In genomic region chr7:139777948-139778841, GRCh38 we compare ENCODE assay signal across 8 cellular contexts. TPM values are rescaled to one million over a fixed set of nuclear protein-coding genes. Genes with fewer than 3 reads are reported as not detected.
DNase-seq lines count a peak whose midpoint lies in the region; ATAC-seq and TF ChIP-seq lines count a peak whose summit lies in the region.

TSS of gene HIPK2 (minus strand) at chr7:139777998. CDS start at chr7:139777623, 375 bp downstream.

- ATAC-seq in HG03432 (IDR thresholded peaks at IDR 0.05; ENCODE audit: unreplicated experiment): peak; percentile 77

- TF ChIP-seq CTCF in BJ (IDR thresholded peaks at IDR 0.05; ENCODE audit: insufficient read depth, low read depth, low read length): no peak

- TF ChIP-seq POLR2A in GM19193 (IDR thresholded peaks at IDR 0.05; ENCODE audit: extremely low read depth, insufficient read depth, insufficient read length): peak; percentile 29

- CTCF ChIA-PET in BJ (lab: Yijun Ruan, JAX): interaction anchor here (1.6 to 4.7 kb wide), 2 partner anchors 9 to 132 kb away, joined by 4 to 22 read pairs; no protein-coding TSS in a partner anchor

- no peak for DNase-seq in BJ (ENCODE audit: low read depth)
- peak; percentile 10 for DNase-seq in NOMO-1 treated with DMSO at 0.1 percent for 48 hours (lab: John Stamatoyannopoulos, UW; ENCODE audit: unreplicated experiment)
- DNase-seq in activated T-cell treated with anti-CD3 and anti-CD28 coated beads for 24 hours (ENCODE audit: low read depth): peak; percentile 57
- DNase-seq in epidermal melanocyte (ENCODE audit: insufficient read length, low spot score): peak; percentile 68
- peak; percentile 49 for DNase-seq in middle frontal gyrus (ENCODE audit: extremely low spot score, low spot score)
- DNase-seq in stimulated activated CD8-positive, alpha-beta memory T cell treated with anti-CD3 and anti-CD28 coated beads, Interleukin-4, amount 100 ng/mL, for 24 hours (ENCODE audit: low read depth): peak; percentile 59

- POLR2A ChIA-PET in BJ (lab: Charles Lee): no interaction called here

- peaks cover 13% of the 10 kb centered on the region for H3K27me3 ChIP-seq in BJ (ENCODE audit: control insufficient read depth, insufficient read depth, low read length)

- H3K4me3 ChIP-seq in BJ (ENCODE audit: low read depth, low read length): peak within 1 kb of the TSS; percentile 83

- H3K36me3 ChIP-seq in BJ (ENCODE audit: control insufficient read depth, insufficient read depth, low read length): no peaks in the 10 kb centered on the region

RNA-seq across cellular contexts. Expression of gene HIPK2, which starts in this region (rescaled TPM):
- polyA plus RNA-seq in BJ (2011; rRNA removed): 2.9 and 3.6 TPM in 2 replicates
- 10.3 and 10.7 TPM in 2 replicates for polyA minus RNA-seq in BJ (2011; rRNA and poly(A)+ RNA removed)
